In the genomic region with DNA sequence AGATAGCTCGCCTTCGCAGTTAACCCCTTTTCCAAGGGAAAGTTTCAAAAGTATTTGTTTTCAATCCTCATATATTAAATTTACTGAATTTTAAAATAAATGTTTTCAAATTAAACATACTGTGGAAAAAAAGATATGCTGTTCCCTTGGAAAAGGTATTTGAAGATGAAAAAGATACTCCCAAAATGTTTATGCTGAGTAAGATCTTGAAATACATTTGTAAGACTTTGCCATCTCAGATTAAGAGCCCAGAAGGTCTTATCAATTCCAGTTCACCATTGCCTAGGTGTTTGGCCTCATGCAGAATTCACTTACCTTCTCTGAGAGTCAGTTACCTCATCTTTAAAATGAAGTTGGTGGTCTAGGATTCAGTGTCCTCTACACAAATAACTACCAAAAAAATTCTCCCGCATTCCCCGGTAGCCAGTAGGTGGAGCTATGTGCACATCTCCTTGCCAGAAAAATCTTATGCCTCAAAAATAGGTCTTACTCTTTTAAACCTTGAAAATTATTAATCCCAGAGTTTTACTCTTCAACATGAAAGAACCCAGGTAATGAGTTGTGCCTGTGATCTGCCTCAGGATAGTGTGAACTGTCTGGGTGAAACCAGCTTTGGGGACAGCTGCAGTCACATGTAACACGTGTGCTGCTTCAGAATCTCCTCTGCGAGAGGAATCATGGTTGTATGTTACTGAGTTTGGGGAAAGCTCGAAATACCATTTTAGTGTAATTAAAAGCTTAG, we compare ENCODE assay signal across 9 cellular contexts.
A peak's percentile ranks its signal among the peaks of the same experiment; 100 is the strongest.
DNase-seq lines count a peak whose midpoint lies in the region; ATAC-seq, FAIRE-seq and TF ChIP-seq lines count a peak whose summit lies in the region.
"Had no signal": no experiment of that assay in that cellular context is flagged by ENCODE, and none has a peak within 500 bp of the region (broad histone marks: within the 10 kb centered on the region; RNA-seq: fewer than 3 reads in every experiment).

No MANE protein-coding gene starts in this region.

- peaks cover 2% of the 10 kb centered on the region for H3K4me1 Mint-ChIP-seq in T-helper 2 cell treated with Interferon-gamma antibody and Interleukin-4, amounts not matched to agents 5 μg/mL and 100 μg/mL, for 36 hours (ENCODE audit: low read depth)

- H4K20me1 ChIP-seq in Karpas-422 (ENCODE audit: insufficient read depth, low read depth, low read length), result no peaks in the 10 kb centered on the region

- ATAC-seq in GM21528 (IDR thresholded peaks at IDR 0.05; ENCODE audit: low FRiP score, unreplicated experiment), result no peak
- ATAC-seq in GM19328 (IDR thresholded peaks at IDR 0.05; ENCODE audit: unreplicated experiment), result no peak

- no peaks in the 10 kb centered on the region for H3K36me3 ChIP-seq in Karpas-422 (ENCODE audit: insufficient read depth, low read length)
- H3K36me3 ChIP-seq in brain microvascular endothelial cell (replicated peaks), result peaks cover 3% of the 10 kb centered on the region
- H3K36me3 ChIP-seq in kidney epithelial cell (ENCODE audit: control insufficient read depth, insufficient read depth, low read length), result peaks cover 5% of the 10 kb centered on the region

- no peak overlapping the region for H3K27ac ChIP-seq in Karpas-422 (ENCODE audit: low read length)
- no peak overlapping the region for H3K27ac ChIP-seq in brain microvascular endothelial cell

- H3K4me1 ChIP-seq in Karpas-422 (ENCODE audit: low read length), result 0 out of 2 replicates have a peak, but pooled peaks cover 3% of the 10 kb centered on the region

- no peaks in the 10 kb centered on the region for H3K79me2 ChIP-seq in Karpas-422 (ENCODE audit: low read length)

- peak; percentile 90 for FAIRE-seq in G401.6 (lab: Jason Lieb, UNC)
- FAIRE-seq: colon had no signal

- H3K27me3 ChIP-seq in Karpas-422 (ENCODE audit: low read length) (no peaks in the 10 kb centered on the region), brain microvascular endothelial cell (replicated peaks) (no peaks in the 10 kb centered on the region), kidney epithelial cell (ENCODE audit: control insufficient read depth, insufficient read depth, low read length) (no peaks in the 10 kb centered on the region)

- H3K9me2 ChIP-seq in Karpas-422 (replicated peaks; ENCODE audit: insufficient read depth, low read length), result no peaks in the 10 kb centered on the region

- peak; percentile 89 for TF ChIP-seq CTCF in brain microvascular endothelial cell (IDR thresholded peaks at IDR 0.05; ENCODE audit: low read depth, low read length, missing control alignments)
- TF ChIP-seq CTCF in kidney epithelial cell (IDR thresholded peaks at IDR 0.05; ENCODE audit: insufficient read depth, low read length, poor library complexity, severe bottlenecking), result peak; percentile 80

- H3K9me3 Mint-ChIP-seq in T-helper 2 cell treated with Interferon-gamma antibody and Interleukin-4, amounts not matched to agents 5 μg/mL and 100 μg/mL, for 36 hours, result no peaks in the 10 kb centered on the region

- H3K9me3 ChIP-seq in Karpas-422 (ENCODE audit: low read length), result no peaks in the 10 kb centered on the region

- DNase-seq in Karpas-422, result peak; percentile 85
- peak; percentile 12 for DNase-seq in T-helper 2 cell treated with Interferon-gamma antibody and Interleukin-4, amounts not matched to agents 5 μg/mL and 100 μg/mL, for 36 hours (ENCODE audit: low spot score)
- DNase-seq in brain microvascular endothelial cell, result peak; percentile 43
- no peak for DNase-seq in kidney epithelial cell (ENCODE audit: low read depth)
- DNase-seq in stimulated activated CD4-positive, alpha-beta T cell treated with anti-CD3 and anti-CD28 coated beads, TNF-alpha, amount 100 ng/mL, for 24 hours (ENCODE audit: low read depth in 3 of 3), result peak; percentile 16 to 31 (median 26)

- no peak overlapping the region for H3K4me3 Mint-ChIP-seq in T-helper 2 cell treated with Interferon-gamma antibody and Interleukin-4, amounts not matched to agents 5 μg/mL and 100 μg/mL, for 36 hours

- H3K4me3 ChIP-seq in Karpas-422 (ENCODE audit: low read length), result no peak overlapping the region
- H3K4me3 ChIP-seq in brain microvascular endothelial cell (ENCODE audit: low read depth, low read length), result no peak overlapping the region
- H3K4me3 ChIP-seq in kidney epithelial cell (ENCODE audit: low read depth, low read length), result no peak overlapping the region

- H2AFZ ChIP-seq in Karpas-422 (ENCODE audit: low read length), result no peak overlapping the region

- H3K27ac Mint-ChIP-seq in T-helper 2 cell treated with Interferon-gamma antibody and Interleukin-4, amounts not matched to agents 5 μg/mL and 100 μg/mL, for 36 hours, result no peak overlapping the region

- H3K36me3 Mint-ChIP-seq in T-helper 2 cell treated with Interferon-gamma antibody and Interleukin-4, amounts not matched to agents 5 μg/mL and 100 μg/mL, for 36 hours (ENCODE audit: low read depth), result peaks cover 9% of the 10 kb centered on the region

- no peaks in the 10 kb centered on the region for H3K27me3 Mint-ChIP-seq in T-helper 2 cell treated with Interferon-gamma antibody and Interleukin-4, amounts not matched to agents 5 μg/mL and 100 μg/mL, for 36 hours (ENCODE audit: low read depth)

- in situ Hi-C loops in brain microvascular endothelial cell (cut with HindIII; ENCODE audit: low pct_ligation_motif_present, low sequenced_read_pairs), result no loop called here

- no peak overlapping the region for H3K9ac ChIP-seq in Karpas-422 (ENCODE audit: low read length)

- H3K4me2 ChIP-seq in Karpas-422 (ENCODE audit: low read depth, low read length, poor library complexity, severe bottlenecking), result no peak overlapping the region
